ENCODE assay signal across 16 cellular contexts in the genomic region with DNA sequence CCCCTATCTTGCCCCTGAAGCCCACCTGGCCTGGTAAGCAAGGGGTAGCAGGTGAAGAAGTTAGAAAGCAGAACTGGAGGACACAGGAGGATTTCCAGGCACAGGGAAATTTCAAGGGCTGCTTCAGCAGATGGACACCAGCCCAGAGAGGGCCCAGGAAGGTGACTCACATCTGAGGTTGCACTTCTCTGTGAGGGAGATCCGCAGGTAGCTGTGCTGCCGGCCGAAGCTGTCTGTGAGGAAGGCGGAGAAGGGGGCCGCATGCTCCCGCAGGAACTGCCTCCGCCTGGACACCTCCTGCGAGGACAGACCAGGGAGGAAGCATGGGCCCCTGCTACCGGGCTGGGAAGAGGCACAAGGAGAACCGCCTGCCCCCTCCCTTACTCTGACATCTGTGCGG. TPM values are rescaled to one million over a fixed set of nuclear protein-coding genes. Genes with fewer than 3 reads are reported as not detected.
DNase-seq lines count a peak whose midpoint lies in the region; ATAC-seq and TF ChIP-seq lines count a peak whose summit lies in the region.
"Had no signal": no experiment of that assay in that cellular context is flagged by ENCODE, and none has a peak within 500 bp of the region (broad histone marks: within the 10 kb centered on the region; RNA-seq: fewer than 3 reads in every experiment).

No MANE protein-coding gene starts in this region.

- peak; percentile 81 for DNase-seq in ELR (ENCODE audit: low read depth)
- peak; percentile 74 for DNase-seq in PC-3
- DNase-seq in epithelial cell of esophagus (ENCODE audit: low read depth): peak; percentile 20
- no peak for DNase-seq in stimulated activated naive B cell treated with anti-CD40 and anti-IgM and Interleukin-4, amounts not matched to agents 10 μg/mL and 1 μg/mL and 100 μg/mL, for 72 hours
- no peak for DNase-seq in testis
- DNase-seq: activated CD4-positive, CD25-positive, alpha-beta regulatory T cell treated with anti-CD3 and anti-CD28 coated beads, Interleukin-2, amount 50 U/mL, for 72 hours; GDM1; NCI-H187; nucleus accumbens; stimulated activated CD4-positive, alpha-beta T cell treated with anti-CD3 and anti-CD28 coated beads, Interleukin-15, amount 100 ng/mL, for 24 hours had no signal

- H3K27ac Mint-ChIP-seq in stimulated activated naive B cell treated with anti-CD40 and anti-IgM and Interleukin-4, amounts not matched to agents 10 μg/mL and 1 μg/mL and 100 μg/mL, for 72 hours: peak overlapping the region; percentile 27
- H3K27ac Mint-ChIP-seq: memory B cell had no signal

- H3K4me1 ChIP-seq in PC-3 (ENCODE audit: insufficient read depth, low read length) (peaks cover 39% of the 10 kb centered on the region), testis (no peaks in the 10 kb centered on the region)

- peak; percentile 75 for ATAC-seq in PC-3
- no peak for ATAC-seq in stimulated activated naive B cell treated with anti-CD40 and anti-IgM and Interleukin-4, amounts not matched to agents 10 μg/mL and 1 μg/mL and 100 μg/mL, for 72 hours (replicated peaks)
- no peak for ATAC-seq in GM18909 (IDR thresholded peaks at IDR 0.05; ENCODE audit: poor library complexity, unreplicated experiment)
- ATAC-seq in GM19455 (IDR thresholded peaks at IDR 0.05; ENCODE audit: unreplicated experiment): no peak
- ATAC-seq in GM21529 (IDR thresholded peaks at IDR 0.05; ENCODE audit: unreplicated experiment): no peak

- H3K9me3 ChIP-seq in PC-3 (ENCODE audit: low read length) (no peaks in the 10 kb centered on the region), testis (no peaks in the 10 kb centered on the region)

- 90 to 91% methylated on average over 10 to 11 of the region's 11 CpGs for WGBS in testis, 2 donors

- no peak overlapping the region for H3K27ac ChIP-seq in PC-3 (ENCODE audit: low read length)
- H3K27ac ChIP-seq in testis: no peak overlapping the region
- H3K27ac ChIP-seq: C4-2B, KMS-11 had no signal

- CTCF ChIA-PET in PC-3 (lab: Charles Lee): no interaction called here

- H3K4me1 Mint-ChIP-seq in stimulated activated naive B cell treated with anti-CD40 and anti-IgM and Interleukin-4, amounts not matched to agents 10 μg/mL and 1 μg/mL and 100 μg/mL, for 72 hours: no peaks in the 10 kb centered on the region
- H3K4me1 Mint-ChIP-seq: memory B cell had no signal

- H3K36me3 Mint-ChIP-seq in stimulated activated naive B cell treated with anti-CD40 and anti-IgM and Interleukin-4, amounts not matched to agents 10 μg/mL and 1 μg/mL and 100 μg/mL, for 72 hours: peaks cover 0 to 5% of the 10 kb centered on the region in 2 donors
- H3K36me3 Mint-ChIP-seq: memory B cell had no signal

- H3K27me3 Mint-ChIP-seq in stimulated activated naive B cell treated with anti-CD40 and anti-IgM and Interleukin-4, amounts not matched to agents 10 μg/mL and 1 μg/mL and 100 μg/mL, for 72 hours: peaks cover 23 to 25% of the 10 kb centered on the region in 2 donors

- POLR2A ChIA-PET in PC-3 (lab: Charles Lee; ENCODE audit: unreplicated experiment): no interaction called here

- intact Hi-C loops in PC-3 (cut with micrococcal nuclease): no loop called here
- intact Hi-C loops in testis (cut with DNase I; ENCODE audit: low total_unique reads): no loop called here

- H3F3A ChIP-seq in PC-3 (ENCODE audit: low read length, unreplicated experiment): no peaks in the 10 kb centered on the region

- no peak for TF ChIP-seq CTCF in PC-3 (conservative IDR thresholded peaks at IDR 0.05; ENCODE audit: low read depth, low read length)
- no peak for TF ChIP-seq CTCF in epithelial cell of esophagus (IDR thresholded peaks at IDR 0.05; ENCODE audit: insufficient read depth, low read depth, low read length, missing control alignments)
- no peak for TF ChIP-seq CTCF in testis (IDR thresholded peaks at IDR 0.05)

- H3K4me2 ChIP-seq in PC-3 (ENCODE audit: low read length): peak overlapping the region; percentile 42; the same call in 1 of the 2 replicates
- H3K4me2 ChIP-seq: KMS-11 had no signal

- H3K9ac ChIP-seq in PC-3 (ENCODE audit: low read length): no peak overlapping the region
- H3K9ac ChIP-seq: KMS-11 had no signal

- H3K9me2 ChIP-seq in PC-3 (replicated peaks; ENCODE audit: low read length): no peaks in the 10 kb centered on the region

- no peak overlapping the region for H3K4me3 ChIP-seq in PC-3 (ENCODE audit: low read length)
- no peak overlapping the region for H3K4me3 ChIP-seq in epithelial cell of esophagus (ENCODE audit: low read length)
- H3K4me3 ChIP-seq in testis: no peak overlapping the region

- no peaks in the 10 kb centered on the region for H4K20me1 ChIP-seq in PC-3 (ENCODE audit: low read length)

- H3K4me3 Mint-ChIP-seq in stimulated activated naive B cell treated with anti-CD40 and anti-IgM and Interleukin-4, amounts not matched to agents 10 μg/mL and 1 μg/mL and 100 μg/mL, for 72 hours: no peak overlapping the region
- H3K4me3 Mint-ChIP-seq: memory B cell had no signal

- H3K27me3 ChIP-seq in PC-3 (ENCODE audit: low read length): no peaks in the 10 kb centered on the region
- no peaks in the 10 kb centered on the region for H3K27me3 ChIP-seq in testis

- H2AFZ ChIP-seq in PC-3 (ENCODE audit: low read length): no peak overlapping the region

- H3K9me3 Mint-ChIP-seq in stimulated activated naive B cell treated with anti-CD40 and anti-IgM and Interleukin-4, amounts not matched to agents 10 μg/mL and 1 μg/mL and 100 μg/mL, for 72 hours: peaks cover 0 to 5% of the 10 kb centered on the region in 2 donors

- H3K36me3 ChIP-seq in PC-3 (ENCODE audit: low read depth, low read length) (no peaks in the 10 kb centered on the region), testis (ENCODE audit: low read depth, missing control alignments) (no peaks in the 10 kb centered on the region)

- no peak for TF ChIP-seq POLR2A in testis (IDR thresholded peaks at IDR 0.05)

- no TSS peak for BruUV-seq in PC-3 (replicated peaks; lab: Mats Ljungman, UMichigan)

- no peaks in the 10 kb centered on the region for H3K79me2 ChIP-seq in PC-3 (ENCODE audit: low read length)

RNA-seq across cellular contexts. Expression of a gene that starts 7.1 kb away (rescaled TPM):
- total RNA-seq in PC-3 (2014; rRNA removed): 6.0 and 8.6 TPM in 2 replicates
- total RNA-seq in testis: 10 to 100 TPM; 16.8 to 17.9 TPM
- 11.8 TPM for polyA plus RNA-seq in testis (ENCODE audit: insufficient read depth, low read depth, low replicate concordance)

Comparison
In these comparisons a context has a peak if more than half of its experiments do, and no peak if none do; other contexts are left out.
1. DNase-seq: peak in ELR (single experiment), PC-3 (single experiment) and epithelial cell of esophagus (single experiment); none in stimulated activated naive B cell treated with anti-CD40 and anti-IgM and Interleukin-4, amounts not matched to agents 10 μg/mL and 1 μg/mL and 100 μg/mL, for 72 hours (single experiment) and testis (single experiment).